1 cellular context compared by ENCODE assay signal in the genomic region with DNA sequence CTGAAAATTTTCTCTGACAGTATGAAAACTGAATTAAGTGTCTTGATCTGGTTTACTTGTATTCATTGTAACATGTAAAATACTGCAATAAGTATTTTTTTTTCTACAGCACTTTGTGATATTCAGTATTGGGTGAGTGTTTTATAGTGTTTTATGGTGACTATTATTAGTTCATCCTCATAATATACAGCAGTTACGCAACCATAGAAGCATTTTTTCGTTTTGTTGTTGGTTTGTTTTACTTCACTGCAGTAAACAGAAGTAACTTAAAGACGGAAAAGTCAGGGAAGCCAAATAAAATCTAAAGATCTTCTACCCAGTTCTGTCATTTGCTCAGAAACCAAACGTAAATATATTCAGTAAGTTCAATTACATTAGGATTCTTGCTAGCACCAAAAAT.
TF ChIP-seq lines count a peak whose summit lies in the region.

No MANE protein-coding gene starts in this region.

TF ChIP-seq in IMR-90, 13 proteins besides CTCF, POLR2A, EP300 and RAD21 (continued from another document):
- TF ChIP-seq, protein P1, sequence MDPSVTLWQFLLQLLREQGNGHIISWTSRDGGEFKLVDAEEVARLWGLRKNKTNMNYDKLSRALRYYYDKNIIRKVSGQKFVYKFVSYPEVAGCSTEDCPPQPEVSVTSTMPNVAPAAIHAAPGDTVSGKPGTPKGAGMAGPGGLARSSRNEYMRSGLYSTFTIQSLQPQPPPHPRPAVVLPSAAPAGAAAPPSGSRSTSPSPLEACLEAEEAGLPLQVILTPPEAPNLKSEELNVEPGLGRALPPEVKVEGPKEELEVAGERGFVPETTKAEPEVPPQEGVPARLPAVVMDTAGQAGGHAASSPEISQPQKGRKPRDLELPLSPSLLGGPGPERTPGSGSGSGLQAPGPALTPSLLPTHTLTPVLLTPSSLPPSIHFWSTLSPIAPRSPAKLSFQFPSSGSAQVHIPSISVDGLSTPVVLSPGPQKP (IDR thresholded peaks at IDR 0.05; ENCODE audit: borderline replicate concordance, low read depth, low read length), result no peak
- peak; percentile 80 for TF ChIP-seq CEBPB (IDR thresholded peaks at IDR 0.05; ENCODE audit: low read depth, low read length)
- no peak for TF ChIP-seq RCOR1 (IDR thresholded peaks at IDR 0.05; ENCODE audit: insufficient replicate concordance, low read length)
- no peak for TF ChIP-seq MXI1 (IDR thresholded peaks at IDR 0.05; ENCODE audit: borderline replicate concordance, low read depth, low read length)
